Comparison of ENCODE assay signal across 9 cellular contexts in genomic region chr10:16116404-16117304, GRCh38.
A peak's percentile ranks its signal among the peaks of the same experiment; 100 is the strongest.
DNase-seq lines count a peak whose midpoint lies in the region; ATAC-seq and TF ChIP-seq lines count a peak whose summit lies in the region.
"Had no signal": no experiment of that assay in that cellular context is flagged by ENCODE, and none has a peak within 500 bp of the region (broad histone marks: within the 10 kb centered on the region; RNA-seq: fewer than 3 reads in every experiment).

No MANE protein-coding gene starts in this region.

- H2AFZ ChIP-seq in fibroblast of lung (ENCODE audit: low read length), result no peak overlapping the region

- H3K27ac ChIP-seq in fibroblast of lung (ENCODE audit: insufficient read depth, low read length) (no peak overlapping the region), substantia nigra (ENCODE audit: low read depth, low read length, poor library complexity, severe bottlenecking) (no peak overlapping the region)
- H3K27ac ChIP-seq: SJSA1 had no signal

- peak; percentile 51 for ATAC-seq in GM19463 (IDR thresholded peaks at IDR 0.05; ENCODE audit: unreplicated experiment)
- ATAC-seq in GM21737 (IDR thresholded peaks at IDR 0.05; ENCODE audit: unreplicated experiment), result no peak
- ATAC-seq in HG03159 (IDR thresholded peaks at IDR 0.05; ENCODE audit: unreplicated experiment), result no peak
- no peak for ATAC-seq in GM19328 (IDR thresholded peaks at IDR 0.05; ENCODE audit: unreplicated experiment)

- no peaks in the 10 kb centered on the region for H3K36me3 ChIP-seq in fibroblast of lung (ENCODE audit: control insufficient read depth, insufficient read depth, low read length)
- H3K36me3 ChIP-seq: SJSA1 had no signal

- H3K4me2 ChIP-seq in fibroblast of lung (ENCODE audit: extremely low read depth, insufficient read depth, low read length), result no peak overlapping the region

- no peak overlapping the region for H3K4me3 ChIP-seq in fibroblast of lung (replicated peaks in 1 of 4; ENCODE audit: control extremely low read depth in 1 of 4, insufficient read depth in 1 of 4, low read depth in 3 of 4, low read length in 4 of 4)
- H3K4me3 ChIP-seq: SJSA1 had no signal

- H4K20me1 ChIP-seq in fibroblast of lung (ENCODE audit: control insufficient read depth, extremely low read depth, insufficient read depth, low read length), result no peaks in the 10 kb centered on the region

- no peaks in the 10 kb centered on the region for H3K27me3 ChIP-seq in fibroblast of lung (ENCODE audit: control insufficient read depth, insufficient read depth, low read length)
- H3K27me3 ChIP-seq: SJSA1 had no signal

- H3K79me2 ChIP-seq in fibroblast of lung (ENCODE audit: control insufficient read depth, insufficient read depth, low read length), result no peaks in the 10 kb centered on the region

- TF ChIP-seq CTCF in fibroblast of lung (conservative IDR thresholded peaks at IDR 0.05 in 1 of 2, IDR thresholded peaks at IDR 0.05 in 1 of 2; ENCODE audit: low read depth in 1 of 2, low read length in 2 of 2), result peak; percentile 17 to 37

- no peaks in the 10 kb centered on the region for H3K9me3 ChIP-seq in fibroblast of lung (ENCODE audit: control insufficient read depth, insufficient read depth, low read depth, low read length)
- H3K9me3 ChIP-seq: SJSA1 had no signal

- no peaks in the 10 kb centered on the region for H3K4me1 ChIP-seq in fibroblast of lung (ENCODE audit: control insufficient read depth, extremely low read depth, insufficient read depth, low read length)
- H3K4me1 ChIP-seq: SJSA1 had no signal

- DNase-seq in DMS114 treated with DMSO at 0.1 percent for 48 hours (lab: John Stamatoyannopoulos, UW; ENCODE audit: unreplicated experiment) (peak; percentile 25), NCI-H460 (ENCODE audit: extremely low read depth, low read depth) (peak; percentile 16), fibroblast of lung (ENCODE audit: low read depth in 2 of 2) (peak in 1 of 2 donors; percentile 6), substantia nigra (lab: John Stamatoyannopoulos, UW) (no peak)

- H3K9ac ChIP-seq in fibroblast of lung (ENCODE audit: insufficient read depth, low read length), result no peak overlapping the region

Comparison
In these comparisons a context has a peak if more than half of its experiments do, and no peak if none do; other contexts are left out.
1. DNase-seq: peak in DMS114 treated with DMSO at 0.1 percent for 48 hours (single experiment) and NCI-H460 (single experiment); none in substantia nigra (0 of 49).